Comparison of ENCODE assay signal across 32 cellular contexts in the genomic region with DNA sequence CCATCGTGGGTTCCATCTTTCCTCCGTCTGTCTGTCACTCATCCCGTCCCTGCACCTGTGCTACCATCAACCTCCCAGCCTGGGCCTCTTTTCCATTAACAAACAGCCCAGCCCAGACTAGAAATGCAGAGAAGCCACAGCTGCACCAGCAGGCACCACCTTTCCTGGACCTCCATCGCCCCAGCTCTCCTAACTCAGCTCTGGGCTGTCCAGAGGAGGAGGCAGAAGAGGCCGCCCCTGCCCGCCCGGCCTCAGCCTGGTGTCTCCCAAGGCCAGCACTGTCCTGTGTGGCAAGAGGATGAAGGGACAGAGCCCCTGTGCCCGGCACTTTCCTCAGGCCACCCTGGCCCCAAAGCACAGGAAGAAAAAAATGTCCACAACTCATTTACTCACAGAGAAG.
"Had no signal": no experiment of that assay in that cellular context is flagged by ENCODE, and none has a peak within 500 bp of the region (broad histone marks: within the 10 kb centered on the region; RNA-seq: fewer than 3 reads in every experiment).

No MANE protein-coding gene starts in this region.

- H3K9ac ChIP-seq: KMS-11 had no signal

- H3K27ac Mint-ChIP-seq: activated CD4-positive, alpha-beta memory T cell treated with anti-CD3 and anti-CD28 coated beads, Interleukin-2, amount 10 ng/mL, durations not matched to agents 7 days and 5 days; activated CD8-positive, alpha-beta memory T cell treated with anti-CD3 and anti-CD28 coated beads, Interleukin-2, amount 10 ng/mL, durations not matched to agents 7 days and 5 days; activated naive CD4-positive, alpha-beta T cell treated with anti-CD3 and anti-CD28 coated beads, Interleukin-2, amount 50 U/mL, for 24 hours; activated naive CD8-positive, alpha-beta T cell treated with anti-CD3 and anti-CD28 coated beads, Interleukin-2, amount 10 ng/mL, durations not matched to agents 7 days and 5 days; activated T-cell treated with anti-CD3 and anti-CD28 coated beads, Interleukin-2, amount 50 U/mL, for 72 hours; activated T-helper 17 cell treated with anti-CD3 and anti-CD28 coated beads, Interleukin-2, amount 50 U/mL, for 72 hours had no signal

- H3K27me3 Mint-ChIP-seq: activated CD4-positive, alpha-beta memory T cell treated with anti-CD3 and anti-CD28 coated beads, Interleukin-2, amount 10 ng/mL, durations not matched to agents 7 days and 5 days; activated CD8-positive, alpha-beta memory T cell treated with anti-CD3 and anti-CD28 coated beads, Interleukin-2, amount 10 ng/mL, durations not matched to agents 7 days and 5 days; activated naive CD8-positive, alpha-beta T cell treated with anti-CD3 and anti-CD28 coated beads, Interleukin-2, amount 10 ng/mL, durations not matched to agents 7 days and 5 days; activated T-helper 17 cell treated with anti-CD3 and anti-CD28 coated beads, Interleukin-2, amount 50 U/mL, for 72 hours had no signal

- H3K27ac ChIP-seq: body of pancreas, breast epithelium, KMS-11, Peyer's patch, WERI-Rb-1 had no signal

- H3K27me3 ChIP-seq: body of pancreas, Peyer's patch had no signal

- H3K9me3 ChIP-seq: body of pancreas, breast epithelium, Peyer's patch had no signal

- H3K9me3 Mint-ChIP-seq: activated naive CD4-positive, alpha-beta T cell treated with anti-CD3 and anti-CD28 coated beads, Interleukin-2, amount 50 U/mL, for 24 hours; activated T-cell treated with anti-CD3 and anti-CD28 coated beads, Interleukin-2, amount 50 U/mL, for 72 hours; activated T-helper 17 cell treated with anti-CD3 and anti-CD28 coated beads, Interleukin-2, amount 50 U/mL, for 72 hours had no signal

- DNase-seq: activated CD4-positive, alpha-beta memory T cell treated with anti-CD3 and anti-CD28 coated beads, Interleukin-2, amount 10 ng/mL, durations not matched to agents 7 days and 5 days; activated CD4-positive, alpha-beta T cell treated with anti-CD3 and anti-CD28 coated beads for 1 hour; activated CD4-positive, alpha-beta T cell treated with anti-CD3 and anti-CD28 coated beads for 48 hours; activated CD4-positive, CD25-positive, alpha-beta regulatory T cell; activated CD8-positive, alpha-beta memory T cell treated with anti-CD3 and anti-CD28 coated beads for 24 hours; activated CD8-positive, alpha-beta memory T cell treated with anti-CD3 and anti-CD28 coated beads, Interleukin-2, amount 10 ng/mL, durations not matched to agents 7 days and 5 days; activated CD8-positive, alpha-beta memory T cell treated with anti-CD3 and anti-CD28 coated beads, Interleukin-2, amount 50 U/mL, for 48 hours; activated effector memory CD4-positive, alpha-beta T cell treated with anti-CD3 and anti-CD28 coated beads, Interleukin-2, amount 50 U/mL, for 16 hours; activated naive CD4-positive, alpha-beta T cell; activated naive CD8-positive, alpha-beta T cell treated with anti-CD3 and anti-CD28 coated beads, Interleukin-2, amount 10 ng/mL, durations not matched to agents 7 days and 5 days; activated T-cell treated with anti-CD3 and anti-CD28 coated beads, Interleukin-2, amount 50 U/mL, for 1 hour; activated T-cell treated with anti-CD3 and anti-CD28 coated beads, Interleukin-2, amount 50 U/mL, for 72 hours; caudate nucleus; MM.1S; MV-4-11; NCI-H1092; NCI-H1436 treated with DMSO at 0.1 percent for 48 hours; NCI-H1694 treated with DMSO at 0.1 percent for 48 hours; NCI-H2029; NCI-H345; NCI-H524 treated with DMSO at 0.1 percent for 48 hours; RPMI8226; SW 1271; T-helper 1 cell; T1000; WERI-Rb-1 had no signal

- ATAC-seq: activated CD8-positive, alpha-beta memory T cell treated with anti-CD3 and anti-CD28 coated beads, Interleukin-2, amount 10 ng/mL, durations not matched to agents 7 days and 5 days; activated T-cell treated with anti-CD3 and anti-CD28 coated beads, Interleukin-2, amount 50 U/mL, for 72 hours; activated T-helper 17 cell treated with anti-CD3 and anti-CD28 coated beads, Interleukin-2, amount 50 U/mL, for 72 hours; body of pancreas had no signal

- H3K36me3 Mint-ChIP-seq: activated CD8-positive, alpha-beta memory T cell treated with anti-CD3 and anti-CD28 coated beads, Interleukin-2, amount 10 ng/mL, durations not matched to agents 7 days and 5 days; activated naive CD4-positive, alpha-beta T cell treated with anti-CD3 and anti-CD28 coated beads, Interleukin-2, amount 50 U/mL, for 24 hours; activated naive CD8-positive, alpha-beta T cell treated with anti-CD3 and anti-CD28 coated beads, Interleukin-2, amount 10 ng/mL, durations not matched to agents 7 days and 5 days had no signal

- H3K4me2 ChIP-seq: KMS-11 had no signal

- H3K4me3 ChIP-seq: body of pancreas, breast epithelium, Peyer's patch had no signal

- H3K4me1 ChIP-seq: body of pancreas, breast epithelium, Peyer's patch had no signal

- H3K36me3 ChIP-seq: breast epithelium, Peyer's patch, WERI-Rb-1 had no signal

- H3K4me1 Mint-ChIP-seq: activated CD4-positive, alpha-beta memory T cell treated with anti-CD3 and anti-CD28 coated beads, Interleukin-2, amount 10 ng/mL, durations not matched to agents 7 days and 5 days; activated CD8-positive, alpha-beta memory T cell treated with anti-CD3 and anti-CD28 coated beads, Interleukin-2, amount 10 ng/mL, durations not matched to agents 7 days and 5 days; activated naive CD4-positive, alpha-beta T cell treated with anti-CD3 and anti-CD28 coated beads, Interleukin-2, amount 50 U/mL, for 24 hours; activated naive CD8-positive, alpha-beta T cell treated with anti-CD3 and anti-CD28 coated beads, Interleukin-2, amount 10 ng/mL, durations not matched to agents 7 days and 5 days; activated T-helper 17 cell treated with anti-CD3 and anti-CD28 coated beads, Interleukin-2, amount 50 U/mL, for 72 hours had no signal

- H3K4me3 Mint-ChIP-seq: activated CD4-positive, alpha-beta memory T cell treated with anti-CD3 and anti-CD28 coated beads, Interleukin-2, amount 10 ng/mL, durations not matched to agents 7 days and 5 days; activated CD8-positive, alpha-beta memory T cell treated with anti-CD3 and anti-CD28 coated beads, Interleukin-2, amount 10 ng/mL, durations not matched to agents 7 days and 5 days; activated naive CD4-positive, alpha-beta T cell treated with anti-CD3 and anti-CD28 coated beads, Interleukin-2, amount 50 U/mL, for 24 hours; activated naive CD8-positive, alpha-beta T cell treated with anti-CD3 and anti-CD28 coated beads, Interleukin-2, amount 10 ng/mL, durations not matched to agents 7 days and 5 days; activated T-cell treated with anti-CD3 and anti-CD28 coated beads, Interleukin-2, amount 50 U/mL, for 72 hours; activated T-helper 17 cell treated with anti-CD3 and anti-CD28 coated beads, Interleukin-2, amount 50 U/mL, for 72 hours had no signal
